ENCODE assay signal across 8 cellular contexts in the genomic region with DNA sequence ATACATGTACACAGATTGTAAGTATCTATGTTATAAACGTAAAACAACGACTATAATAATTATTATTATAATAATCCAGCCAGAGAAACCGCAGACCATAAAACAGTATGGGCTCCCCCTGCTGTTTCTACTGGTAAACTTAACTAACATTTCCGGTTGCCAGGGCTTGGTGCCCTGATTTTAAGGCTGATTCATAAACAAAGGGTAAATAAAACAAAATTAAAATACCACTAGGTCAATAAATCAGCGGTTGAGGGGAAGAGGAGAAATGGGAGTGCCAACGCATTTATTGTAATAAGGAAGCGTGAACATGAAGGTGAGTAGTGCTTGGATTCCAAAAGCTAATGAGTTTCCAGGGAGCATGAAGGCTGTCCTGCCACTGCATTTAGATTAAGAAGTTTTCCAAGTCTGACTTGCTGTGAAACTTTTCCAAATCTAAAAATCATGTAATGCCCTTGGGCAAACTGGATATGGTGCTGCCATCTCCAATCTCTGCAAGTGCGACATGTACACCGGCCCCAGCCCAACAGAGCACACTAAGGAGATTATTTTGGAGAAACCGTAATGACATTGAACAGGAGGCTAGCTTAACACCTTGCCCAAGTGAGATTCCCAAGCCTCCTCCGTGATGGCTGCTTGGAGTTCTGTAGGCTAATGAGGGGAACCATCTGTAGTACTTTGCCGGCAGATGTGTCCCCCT. TPM values are rescaled to one million over a fixed set of nuclear protein-coding genes. Genes with fewer than 3 reads are reported as not detected.
DNase-seq lines count a peak whose midpoint lies in the region; ATAC-seq, FAIRE-seq and TF ChIP-seq lines count a peak whose summit lies in the region.

No MANE protein-coding gene starts in this region.

- no peak overlapping the region for H3K27ac ChIP-seq in ascending aorta
- H3K27ac ChIP-seq in HepG2 (ENCODE audit: extremely low read length, insufficient read depth, low read length): no peak overlapping the region

- TF ChIP-seq POLR2A in HepG2 (IDR thresholded peaks at IDR 0.05; ENCODE audit: insufficient read depth in 1 of 2, low read depth in 2 of 2, low read length in 2 of 2): no peak

- 30% methylated on average over 12 of the region's 12 CpGs for WGBS in HepG2 (ENCODE audit: low lambda C conversion rate)

- H3K4me1 ChIP-seq in ascending aorta (peaks cover 0 to 5% of the 10 kb centered on the region in 2 donors), HepG2 (ENCODE audit: insufficient read depth, low read length) (peaks cover 37% of the 10 kb centered on the region)

- no peaks in the 10 kb centered on the region for H3K36me3 Mint-ChIP-seq in activated naive CD4-positive, alpha-beta T cell treated with anti-CD3 and anti-CD28 coated beads for 36 hours (ENCODE audit: low read depth)

- DNase-seq in activated naive CD4-positive, alpha-beta T cell treated with anti-CD3 and anti-CD28 coated beads for 36 hours: peak; percentile 17
- no peak for DNase-seq in activated naive CD4-positive, alpha-beta T cell treated with Interleukin-2 at 50 U/mL for 16 hours
- DNase-seq in MV-4-11 (lab: John Stamatoyannopoulos, UW): peak; percentile 10
- peak in 1 of 2 donors; percentile 65 for DNase-seq in ascending aorta (ENCODE audit: low spot score in 2 of 2)
- no peak for DNase-seq in HepG2 (ENCODE audit: low spot score)

- ATAC-seq in HepG2: peak; percentile 62
- ATAC-seq in esophagus mucosa: no peak
- ATAC-seq in GM18861 (IDR thresholded peaks at IDR 0.05; ENCODE audit: unreplicated experiment): no peak
- ATAC-seq in HG02678 (IDR thresholded peaks at IDR 0.05; ENCODE audit: unreplicated experiment): no peak

- peak overlapping the region; percentile 56 for H3K9ac ChIP-seq in HepG2 (ENCODE audit: insufficient read depth, low read depth, low read length)

- no TSS peak for BruUV-seq in HepG2 (replicated peaks; lab: Mats Ljungman, UMichigan)

- H3K27me3 ChIP-seq in ascending aorta (no peaks in the 10 kb centered on the region), HepG2 (ENCODE audit: control insufficient read depth in 1 of 2, insufficient read depth in 2 of 2, low read length in 2 of 2) (peaks cover 0 to 4% of the 10 kb centered on the region in 2 experiments; a peak in 1 of 5 replicates)

- no peaks in the 10 kb centered on the region for H3K27me3 Mint-ChIP-seq in activated naive CD4-positive, alpha-beta T cell treated with anti-CD3 and anti-CD28 coated beads for 36 hours (ENCODE audit: low read depth)

- no peak for FAIRE-seq in HepG2 (lab: Jason Lieb, UNC)

- TF ChIP-seq CTCF in ascending aorta (IDR thresholded peaks at IDR 0.05): peak; percentile 9 to 59 (median 47)
- peak; percentile 46; the same call in 1 of the 2 replicates for TF ChIP-seq CTCF in HepG2 (CRISPR knock-in tag; IDR thresholded peaks at IDR 0.05)

- in situ Hi-C loops in HepG2 (cut with HindIII; ENCODE audit: extremely low pct_ligation_motif_present, low pct_unique_long_range_greater_than_20kb): loop anchor here (5.0 to 10.0 kb wide), 4 partner anchors 100 to 563 kb away; partner anchors contain the start of gene NFE2L2

- H3K9me3 Mint-ChIP-seq in activated naive CD4-positive, alpha-beta T cell treated with anti-CD3 and anti-CD28 coated beads for 36 hours: no peaks in the 10 kb centered on the region

- H3K36me3 ChIP-seq in ascending aorta (no peaks in the 10 kb centered on the region), HepG2 (replicated peaks in 1 of 2; ENCODE audit: control insufficient read depth in 1 of 2, insufficient read depth in 2 of 2, low read length in 2 of 2) (no peaks in the 10 kb centered on the region)

- CTCF ChIA-PET in activated naive CD4-positive, alpha-beta T cell treated with anti-CD3 and anti-CD28 coated beads for 36 hours (lab: Charles Lee): interaction anchor here (0.6 to 5.4 kb wide), 13 partner anchors 13 to 638 kb away, joined by 3 to 67 read pairs (median 6); partner anchors contain the start of gene NFE2L2
- CTCF ChIA-PET in HepG2 (lab: Yijun Ruan, JAX; ENCODE audit: low intra/inter-chr PET ratio, low total read pairs): interaction anchor here (5.1 kb wide), 1 partner anchor 172 kb away, joined by 47 read pairs; no protein-coding TSS in a partner anchor

- H3K4me1 Mint-ChIP-seq in activated naive CD4-positive, alpha-beta T cell treated with anti-CD3 and anti-CD28 coated beads for 36 hours (ENCODE audit: low read depth): peaks cover 16% of the 10 kb centered on the region

- intact Hi-C loops in activated naive CD4-positive, alpha-beta T cell treated with anti-CD3 and anti-CD28 coated beads for 36 hours (cut with micrococcal nuclease): loop anchor here (10.0 kb wide), 1 partner anchor 743 kb away; no protein-coding TSS in a partner anchor
- intact Hi-C loops in ascending aorta (cut with DNase I): loop anchor here (5.0 kb wide), 5 partner anchors 230 to 1035 kb away; partner anchors contain the start of genes AGPS and HOXD8
- intact Hi-C loops in HepG2 (cut with micrococcal nuclease; ENCODE audit: unreplicated experiment): loop anchor here (5.0 kb wide), 2 partner anchors 440 to 560 kb away; no protein-coding TSS in a partner anchor

- peak overlapping the region; percentile 93 for H2AFZ ChIP-seq in HepG2 (ENCODE audit: low read length)

- TF ChIP-seq RAD21 in HepG2 (CRISPR knock-in tag; IDR thresholded peaks at IDR 0.05): no peak

- no peaks in the 10 kb centered on the region for H4K20me1 ChIP-seq in HepG2 (ENCODE audit: insufficient read depth, low read length)

- POLR2A ChIA-PET in HepG2 (lab: Yijun Ruan, JAX): interaction anchor here (1.0 to 1.3 kb wide), 2 partner anchors 51 to 103 kb away, joined by 3 to 4 read pairs; partner anchors contain the start of genes HNRNPA3 and NFE2L2

- peaks cover 12% of the 10 kb centered on the region for H3K79me2 ChIP-seq in HepG2 (ENCODE audit: insufficient read depth, low read length)

- H3K4me2 ChIP-seq in HepG2 (ENCODE audit: low read depth, low read length): peak overlapping the region; percentile 78

- H3K27ac Mint-ChIP-seq in activated naive CD4-positive, alpha-beta T cell treated with anti-CD3 and anti-CD28 coated beads for 36 hours: no peak overlapping the region

- no peak overlapping the region for H3K4me3 Mint-ChIP-seq in activated naive CD4-positive, alpha-beta T cell treated with anti-CD3 and anti-CD28 coated beads for 36 hours

- TF ChIP-seq EP300 in HepG2 (IDR thresholded peaks at IDR 0.05; ENCODE audit: low read depth in 2 of 2, low read length in 2 of 2) (no peak), HepG2 (CRISPR knock-in tag; IDR thresholded peaks at IDR 0.05; ENCODE audit: borderline replicate concordance) (no peak)

- H3K9me3 ChIP-seq in ascending aorta: no peaks in the 10 kb centered on the region
- no peaks in the 10 kb centered on the region for H3K9me3 ChIP-seq in HepG2 (ENCODE audit: low read length)

- H3K4me3 ChIP-seq in ascending aorta (no peak overlapping the region), HepG2 (replicated peaks in 1 of 3; ENCODE audit: insufficient read depth in 1 of 3, low read depth in 2 of 3, low read length in 3 of 3) (peak overlapping the region; percentile 26 to 38 (median 26); a peak in 4 of 6 replicates)

TF ChIP-seq in HepG2, 621 proteins besides CTCF, POLR2A, EP300 and RAD21 (continues in another document):
- TF ChIP-seq SOX6 (IDR thresholded peaks at IDR 0.05) (no peak), SOX6 (CRISPR knock-in tag; IDR thresholded peaks at IDR 0.05) (no peak), ZNF496 (CRISPR knock-in tag; IDR thresholded peaks at IDR 0.05; ENCODE audit: insufficient replicate concordance) (no peak), IKZF5 (CRISPR knock-in tag; IDR thresholded peaks at IDR 0.05) (no peak), CBX1 (IDR thresholded peaks at IDR 0.05; ENCODE audit: low read depth) (no peak), ETV5 (CRISPR knock-in tag; IDR thresholded peaks at IDR 0.05; ENCODE audit: borderline replicate concordance) (peak; percentile 40; the same call in 1 of the 2 replicates), ZNF75D (CRISPR knock-in tag; IDR thresholded peaks at IDR 0.05; ENCODE audit: borderline replicate concordance) (no peak), RBM39 (IDR thresholded peaks at IDR 0.05; ENCODE audit: low read depth, low read length, poor library complexity, severe bottlenecking) (no peak)

RNA-seq across cellular contexts. Expression of gene HNRNPA3, which starts 50.7 kb away (rescaled TPM):
- total RNA-seq in activated naive CD4-positive, alpha-beta T cell treated with anti-CD3 and anti-CD28 coated beads for 36 hours: 100 to 1,000 TPM; 312 to 340 TPM
- total RNA-seq in ascending aorta (32.9 TPM), HepG2 (2016; rRNA removed; fragmentation: Illumina TruSeq; extraction: Trizol) (97.7 and 164 TPM in 2 replicates), esophagus mucosa (142 TPM)
- total RNA-seq in HepG2 (2016; cell fraction: cytosol; rRNA removed; fragmentation: Illumina TruSeq; extraction: Trizol; ENCODE audit: low read depth): 14.2 and 15.3 TPM in 2 replicates
- total RNA-seq in HepG2 (2016; cell fraction: insoluble cytoplasmic fraction; rRNA removed; fragmentation: Illumina TruSeq; extraction: Trizol): 105 and 171 TPM in 2 replicates
- 84.7 and 87.9 TPM in 2 replicates for total RNA-seq in HepG2 (2016; cell fraction: membrane; rRNA removed; fragmentation: Illumina TruSeq; extraction: Trizol)
- 152 and 163 TPM in 2 replicates for total RNA-seq in HepG2 (2016; cell fraction: nucleus; rRNA removed; fragmentation: Illumina TruSeq; extraction: Trizol)
- polyA plus RNA-seq in HepG2 (2011; rRNA removed): 52.3 and 73.3 TPM in 2 replicates
- 28.9 and 35.7 TPM in 2 replicates for polyA plus RNA-seq in HepG2 (2011; cell fraction: cytosol; rRNA removed)
- 80.5 and 102 TPM in 2 replicates for polyA plus RNA-seq in HepG2 (2011; cell fraction: nucleus; rRNA removed)
- polyA plus RNA-seq in HepG2 (2012): 166 and 486 TPM in 2 replicates
- 36.5 and 45.0 TPM in 2 replicates for polyA plus RNA-seq in HepG2 (2016; cell fraction: cytosol; fragmentation: Illumina TruSeq; extraction: Trizol; ENCODE audit: low read depth)
- polyA plus RNA-seq in HepG2 (2016; cell fraction: insoluble cytoplasmic fraction; fragmentation: Illumina TruSeq; extraction: Trizol; ENCODE audit: low read depth): 1,088 and 1,120 TPM in 2 replicates
- 139 and 151 TPM in 2 replicates for polyA plus RNA-seq in HepG2 (2016; cell fraction: membrane; fragmentation: Illumina TruSeq; extraction: Trizol; ENCODE audit: low read depth)
- 525 and 575 TPM in 2 replicates for polyA plus RNA-seq in HepG2 (2016; cell fraction: nucleus; fragmentation: Illumina TruSeq; extraction: Trizol; ENCODE audit: insufficient read depth, low read depth)
- 11.2 and 12.3 TPM in 2 replicates for polyA minus RNA-seq in HepG2 (2011; rRNA and poly(A)+ RNA removed; ENCODE audit: low replicate concordance)
- polyA minus RNA-seq in HepG2 (2011; cell fraction: cytosol; rRNA and poly(A)+ RNA removed): 34.8 and 38.9 TPM in 2 replicates
- polyA minus RNA-seq in HepG2 (2011; cell fraction: nucleus; rRNA and poly(A)+ RNA removed): 205 and 222 TPM in 2 replicates

Comparison
In these comparisons a context has a peak if more than half of its experiments do, and no peak if none do; other contexts are left out.
1. DNase-seq: peak in activated naive CD4-positive, alpha-beta T cell treated with anti-CD3 and anti-CD28 coated beads for 36 hours (single experiment) and MV-4-11 (single experiment); none in activated naive CD4-positive, alpha-beta T cell treated with Interleukin-2 at 50 U/mL for 16 hours (single experiment) and HepG2 (single experiment).
2. H3K4me3 ChIP-seq: peak in HepG2 (3 of 3); none in ascending aorta (0 of 2).